Comparison of ENCODE assay signal across 8 cellular contexts in the genomic region with DNA sequence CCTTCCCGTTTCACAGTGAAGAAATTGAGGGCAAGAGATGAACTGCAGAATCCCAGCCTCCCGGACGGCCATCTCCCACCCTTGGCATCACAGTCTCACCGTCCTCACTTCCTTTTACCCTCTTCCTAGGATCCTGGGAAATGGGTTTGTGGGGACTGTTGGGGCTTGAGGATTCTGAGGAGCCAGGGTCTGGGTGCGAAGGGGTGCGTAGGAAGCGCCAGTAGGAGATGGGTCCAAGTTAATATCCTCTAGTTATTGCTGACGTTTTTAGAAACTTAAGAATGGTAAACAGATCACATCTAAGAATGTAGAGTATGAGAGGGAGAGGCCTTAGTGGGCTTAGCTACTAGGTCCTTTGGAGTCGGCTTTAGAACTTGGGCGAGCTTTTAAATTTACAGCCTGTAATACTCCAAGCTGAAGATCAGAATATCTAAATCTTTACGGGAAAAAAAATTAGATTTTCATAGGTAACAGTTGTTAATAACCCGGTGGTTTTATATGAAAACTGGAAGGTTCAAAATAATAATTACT. TPM values are rescaled to one million over a fixed set of nuclear protein-coding genes. Genes with fewer than 3 reads are reported as not detected.
A peak's percentile ranks its signal among the peaks of the same experiment; 100 is the strongest.
DNase-seq lines count a peak whose midpoint lies in the region; ATAC-seq and TF ChIP-seq lines count a peak whose summit lies in the region.

No MANE protein-coding gene starts in this region.

- H3K4me3 ChIP-seq in MM.1S (ENCODE audit: low read length), result peak overlapping the region; percentile 95
- H3K4me3 ChIP-seq in dorsolateral prefrontal cortex, result peak overlapping the region; percentile 57 to 99 (median 92)

- H4K20me1 ChIP-seq in MM.1S (ENCODE audit: insufficient read depth, low read length), result no peaks in the 10 kb centered on the region; the same call in 1 of the 2 replicates

- ATAC-seq in natural killer cell, result no peak
- no peak for ATAC-seq in GM19467 (IDR thresholded peaks at IDR 0.05; ENCODE audit: unreplicated experiment)
- ATAC-seq in HG03025 (IDR thresholded peaks at IDR 0.05; ENCODE audit: low FRiP score, unreplicated experiment), result no peak

- intact Hi-C loops in dorsolateral prefrontal cortex (cut with DNase I), result loop anchor here (2.0 to 10.0 kb wide), 4 partner anchors 118 to 232 kb away; a partner anchor contains a TSS
- intact Hi-C loops in natural killer cell (cut with micrococcal nuclease), result loop anchor here (1.0 kb wide), 3 partner anchors 46 to 232 kb away; a partner anchor contains a TSS

- peak overlapping the region; percentile 79 for H3K4me2 ChIP-seq in MM.1S (ENCODE audit: low read depth, low read length)

- H3K27ac Mint-ChIP-seq in natural killer cell, result peak overlapping the region; percentile 89 to 95

- H3K9me2 ChIP-seq in MM.1S (replicated peaks; ENCODE audit: insufficient read depth, low read length), result no peaks in the 10 kb centered on the region

- DNase-seq in NCI-H748 (lab: John Stamatoyannopoulos, UW; ENCODE audit: unreplicated experiment) (peak; percentile 48), NCI-H748 treated with DMSO at 0.1 percent for 48 hours (lab: John Stamatoyannopoulos, UW) (no peak), MM.1S (no peak), dorsolateral prefrontal cortex (no peak), natural killer cell (no peak), NCI-H526 treated with DMSO at 0.1 percent for 48 hours (lab: John Stamatoyannopoulos, UW) (no peak)

- H3K9ac ChIP-seq in MM.1S (ENCODE audit: low read length), result peak overlapping the region; percentile 89

- H3F3A ChIP-seq in MM.1S (ENCODE audit: insufficient read depth, low read length), result no peaks in the 10 kb centered on the region

- H3K4me1 ChIP-seq in MM.1S (ENCODE audit: low read length), result peaks cover 12% of the 10 kb centered on the region

- H3K27me3 Mint-ChIP-seq in natural killer cell (ENCODE audit: low read depth in 2 of 2), result peaks cover 0 to 7% of the 10 kb centered on the region in 2 donors

- H2AFZ ChIP-seq in MM.1S (ENCODE audit: low read length), result peak overlapping the region; percentile 100

- no peaks in the 10 kb centered on the region for H3K9me3 Mint-ChIP-seq in natural killer cell

- TF ChIP-seq CTCF in MM.1S (IDR thresholded peaks at IDR 0.05; ENCODE audit: low read length), result no peak
- no peak for TF ChIP-seq CTCF in dorsolateral prefrontal cortex (IDR thresholded peaks at IDR 0.05 in 54 of 56, conservative IDR thresholded peaks at IDR 0.05 in 2 of 56; ENCODE audit: low read depth in 1 of 56, partially characterized antibody in 56 of 56)
- TF ChIP-seq CTCF in natural killer cell (IDR thresholded peaks at IDR 0.05), result no peak

- peaks cover 54% of the 10 kb centered on the region for H3K79me2 ChIP-seq in MM.1S (ENCODE audit: low read length)

- no peaks in the 10 kb centered on the region for H3K27me3 ChIP-seq in MM.1S (replicated peaks; ENCODE audit: insufficient read depth, low read length)
- no peaks in the 10 kb centered on the region for H3K27me3 ChIP-seq in dorsolateral prefrontal cortex

- 0 out of 2 replicates have a peak, but pooled peaks cover 4% of the 10 kb centered on the region for H3K36me3 ChIP-seq in MM.1S (replicated peaks; ENCODE audit: insufficient read depth, low read length)

- H3K4me1 Mint-ChIP-seq in natural killer cell, result peaks cover 45 to 49% of the 10 kb centered on the region in 2 donors

- H3K9me3 ChIP-seq in MM.1S (replicated peaks; ENCODE audit: insufficient read depth, low read length), result no peaks in the 10 kb centered on the region

- H3K27ac ChIP-seq in MM.1S (ENCODE audit: low read length), result peak overlapping the region; percentile 39; the same call in 1 of the 2 replicates
- peak overlapping the region in 47 of 59 donors; percentile 3 to 89 (median 77) for H3K27ac ChIP-seq in dorsolateral prefrontal cortex

- H3K36me3 Mint-ChIP-seq in natural killer cell, result peaks cover 7% of the 10 kb centered on the region

- H3K4me3 Mint-ChIP-seq in natural killer cell, result peak overlapping the region; percentile 84

RNA-seq across cellular contexts. Expression of a gene that starts 0.7 kb away (rescaled TPM):
- total RNA-seq in dorsolateral prefrontal cortex (10 to 100 TPM; 27.0 to 68.5 (median 47.7) TPM), natural killer cell (10 to 100 TPM; 23.4 to 31.8 (median 26.3) TPM)

RNA-seq across cellular contexts. Expression of a gene that starts 53.3 kb away (rescaled TPM):
- 10 to 100 TPM in 110 of 120 experiments, 1 to 10 TPM in 10; 4.8 to 56.9 (median 24.2) TPM for total RNA-seq in dorsolateral prefrontal cortex
- not detected for total RNA-seq in natural killer cell

Comparison
In these comparisons a context has a peak if more than half of its experiments do, and no peak if none do; other contexts are left out.
1. RNA of a gene that starts 53.3 kb away (total RNA-seq): 4.8 to 56.9 TPM in dorsolateral prefrontal cortex; not detected in natural killer cell; every median in the first group is over 4 times any median in the second.